Comparison of ENCODE assay signal across 17 cellular contexts in the genomic region with DNA sequence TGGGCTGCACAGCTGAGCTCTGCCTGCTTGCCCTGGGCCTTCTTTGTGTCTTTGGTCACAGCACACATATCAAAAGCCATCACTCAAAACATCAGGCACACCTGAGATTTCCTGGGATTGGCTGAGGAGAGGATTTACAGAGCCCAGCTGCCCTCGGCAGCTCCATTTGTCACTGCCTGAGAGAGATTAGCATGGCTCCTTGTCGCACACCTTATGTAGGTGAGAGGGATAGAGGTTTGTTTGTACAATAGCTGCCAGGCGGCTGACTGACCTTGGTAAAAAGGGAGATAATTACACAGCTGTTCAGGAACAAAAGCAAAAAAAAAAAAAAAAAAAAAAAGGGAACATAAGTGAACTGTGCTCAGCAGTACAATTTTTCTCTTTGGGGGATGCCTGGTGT.
A peak's percentile ranks its signal among the peaks of the same experiment; 100 is the strongest.
DNase-seq lines count a peak whose midpoint lies in the region; ATAC-seq and TF ChIP-seq lines count a peak whose summit lies in the region.
"Had no signal": no experiment of that assay in that cellular context is flagged by ENCODE, and none has a peak within 500 bp of the region (broad histone marks: within the 10 kb centered on the region; RNA-seq: fewer than 3 reads in every experiment).

No MANE protein-coding gene starts in this region.

- no TSS peak for BruUV-seq in A673 (replicated peaks; lab: Mats Ljungman, UMichigan)

- POLR2A ChIA-PET in A673 (lab: Charles Lee; ENCODE audit: low non-redundant PET): no interaction called here

- H3K36me3 ChIP-seq in mucosa of descending colon (ENCODE audit: low read depth) (no peaks in the 10 kb centered on the region), A673 (ENCODE audit: insufficient read depth, low read length, poor library complexity, severe bottlenecking) (no peaks in the 10 kb centered on the region)
- no peaks in the 10 kb centered on the region for H3K36me3 ChIP-seq in effector memory CD4-positive, alpha-beta T cell (ENCODE audit: control insufficient read depth, insufficient read depth, low read length)
- H3K36me3 ChIP-seq: SJCRH30 had no signal

- CTCF ChIA-PET in A673 (lab: Charles Lee): no interaction called here

- intact Hi-C loops in mucosa of descending colon (cut with DNase I, micrococcal nuclease) (no loop called here), sciatic nerve (cut with DNase I) (no loop called here), A673 (cut with micrococcal nuclease; ENCODE audit: unreplicated experiment) (no loop called here)

- no peak overlapping the region for H3K27ac ChIP-seq in A673 (ENCODE audit: low read depth, low read length, poor library complexity, severe bottlenecking)
- H3K27ac ChIP-seq in effector memory CD4-positive, alpha-beta T cell (ENCODE audit: insufficient read depth, low read length, poor library complexity, severe bottlenecking): no peak overlapping the region
- H3K27ac ChIP-seq: dorsolateral prefrontal cortex, SJCRH30 had no signal

- DNase-seq in DMS153 treated with DMSO at 0.1 percent for 48 hours (lab: John Stamatoyannopoulos, UW; ENCODE audit: unreplicated experiment) (peak; percentile 91), NCI-H187 treated with DMSO at 0.1 percent for 48 hours (lab: John Stamatoyannopoulos, UW) (peak; percentile 61), NCI-H748 treated with DMSO at 0.1 percent for 48 hours (lab: John Stamatoyannopoulos, UW) (peak; percentile 61), mucosa of descending colon (peak in 1 of 3 donors; percentile 51), sciatic nerve (ENCODE audit: low spot score) (no peak), A673 (ENCODE audit: low spot score) (no peak), NOMO-1 treated with dmso at 0.1 percent for 144 hours (lab: John Stamatoyannopoulos, UW; ENCODE audit: unreplicated experiment) (no peak)
- no peak for DNase-seq in effector memory CD4-positive, alpha-beta T cell
- DNase-seq: activated B cell treated with CpG ODN at 0.5 μM for 24 hours; activated naive CD8-positive, alpha-beta T cell treated with anti-CD3 and anti-CD28 coated beads, Interleukin-2, amount 10 ng/mL, durations not matched to agents 7 days and 5 days; CD4-positive, alpha-beta T cell; dorsolateral prefrontal cortex; glutamatergic neuron; immature natural killer cell; PC-3; SJCRH30; T-helper 17 cell had no signal

- no peaks in the 10 kb centered on the region for H3K9me3 ChIP-seq in mucosa of descending colon
- H3K9me3 ChIP-seq in A673 (ENCODE audit: low read depth, low read length, poor library complexity, severe bottlenecking): no peaks in the 10 kb centered on the region
- H3K9me3 ChIP-seq in effector memory CD4-positive, alpha-beta T cell (ENCODE audit: control insufficient read depth, low read length): no peaks in the 10 kb centered on the region
- H3K9me3 ChIP-seq: SJCRH30 had no signal

- H3K4me1 ChIP-seq in mucosa of descending colon (ENCODE audit: low read depth): peaks cover 5% of the 10 kb centered on the region
- H3K4me1 ChIP-seq in A673 (ENCODE audit: insufficient read depth, low read length, poor library complexity, severe bottlenecking): no peaks in the 10 kb centered on the region
- H3K4me1 ChIP-seq in effector memory CD4-positive, alpha-beta T cell (ENCODE audit: control insufficient read depth, insufficient read depth, low read length, poor library complexity, severe bottlenecking): no peaks in the 10 kb centered on the region
- H3K4me1 ChIP-seq: SJCRH30 had no signal

- ATAC-seq in mucosa of descending colon: peak; percentile 92
- no peak for ATAC-seq in sciatic nerve
- ATAC-seq: PC-3, T-helper 17 cell had no signal

- H3K27me3 ChIP-seq in A673 (replicated peaks; ENCODE audit: insufficient read depth, low read depth, low read length, poor library complexity): no peaks in the 10 kb centered on the region
- no peaks in the 10 kb centered on the region for H3K27me3 ChIP-seq in effector memory CD4-positive, alpha-beta T cell (replicated peaks; ENCODE audit: control insufficient read depth, insufficient read depth, low read length, poor library complexity, severe bottlenecking)
- H3K27me3 ChIP-seq: dorsolateral prefrontal cortex, SJCRH30 had no signal

- H3K4me3 ChIP-seq in mucosa of descending colon (no peak overlapping the region), A673 (ENCODE audit: low read depth, low read length, poor library complexity, severe bottlenecking) (no peak overlapping the region)
- no peak overlapping the region for H3K4me3 ChIP-seq in effector memory CD4-positive, alpha-beta T cell (ENCODE audit: insufficient read depth, low read depth, low read length, poor library complexity, severe bottlenecking)
- H3K4me3 ChIP-seq: dorsolateral prefrontal cortex, SJCRH30 had no signal

- TF ChIP-seq CTCF in mucosa of descending colon (IDR thresholded peaks at IDR 0.05) (no peak), A673 (conservative IDR thresholded peaks at IDR 0.05; ENCODE audit: low read depth, low read length) (no peak)

Comparison
In these comparisons a context has a peak if more than half of its experiments do, and no peak if none do; other contexts are left out.
1. DNase-seq: peak in DMS153 treated with DMSO at 0.1 percent for 48 hours (single experiment), NCI-H187 treated with DMSO at 0.1 percent for 48 hours (single experiment) and NCI-H748 treated with DMSO at 0.1 percent for 48 hours (single experiment); none in sciatic nerve (single experiment), A673 (single experiment), NOMO-1 treated with dmso at 0.1 percent for 144 hours (single experiment) and effector memory CD4-positive, alpha-beta T cell (0 of 3).